In the genomic region with DNA sequence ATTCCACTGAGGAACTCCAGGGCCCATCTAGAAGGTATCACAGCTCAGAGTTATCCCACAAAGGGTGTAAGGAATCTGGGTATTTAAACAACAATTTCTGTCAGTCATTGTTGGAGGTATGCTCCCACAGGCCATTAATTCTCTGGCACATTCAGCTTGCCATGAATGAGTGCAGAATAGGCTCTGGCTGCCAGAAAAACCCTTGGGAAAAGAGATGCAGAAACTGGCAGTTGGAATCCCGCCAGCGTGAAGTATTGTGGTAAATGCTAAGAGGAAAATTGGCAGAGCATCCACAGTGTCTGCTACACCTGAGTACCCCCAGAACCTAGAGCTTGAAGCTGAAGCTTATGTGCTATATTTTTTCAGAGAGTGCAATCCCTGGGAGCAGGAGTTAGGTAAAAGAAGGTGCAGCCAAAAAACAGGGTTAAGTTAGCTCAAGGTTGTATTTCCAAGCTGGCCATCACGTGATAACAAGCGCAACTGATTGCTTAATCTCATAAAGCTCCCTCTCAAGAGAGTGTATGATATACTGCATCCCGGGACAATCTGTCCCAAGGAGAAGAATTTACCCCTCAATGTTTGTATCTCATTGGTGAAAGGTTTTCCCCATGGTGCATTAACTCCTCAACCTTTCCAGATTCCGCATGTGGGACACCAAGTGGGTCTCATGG, we compare ENCODE assay signal across 1 cellular context.
A peak's percentile ranks its signal among the peaks of the same experiment; 100 is the strongest.
TF ChIP-seq lines count a peak whose summit lies in the region.

No MANE protein-coding gene starts in this region.

TF ChIP-seq in Ishikawa, 13 proteins besides CTCF, POLR2A, EP300 and RAD21 (continued from another document):
- TF ChIP-seq, protein P1, sequence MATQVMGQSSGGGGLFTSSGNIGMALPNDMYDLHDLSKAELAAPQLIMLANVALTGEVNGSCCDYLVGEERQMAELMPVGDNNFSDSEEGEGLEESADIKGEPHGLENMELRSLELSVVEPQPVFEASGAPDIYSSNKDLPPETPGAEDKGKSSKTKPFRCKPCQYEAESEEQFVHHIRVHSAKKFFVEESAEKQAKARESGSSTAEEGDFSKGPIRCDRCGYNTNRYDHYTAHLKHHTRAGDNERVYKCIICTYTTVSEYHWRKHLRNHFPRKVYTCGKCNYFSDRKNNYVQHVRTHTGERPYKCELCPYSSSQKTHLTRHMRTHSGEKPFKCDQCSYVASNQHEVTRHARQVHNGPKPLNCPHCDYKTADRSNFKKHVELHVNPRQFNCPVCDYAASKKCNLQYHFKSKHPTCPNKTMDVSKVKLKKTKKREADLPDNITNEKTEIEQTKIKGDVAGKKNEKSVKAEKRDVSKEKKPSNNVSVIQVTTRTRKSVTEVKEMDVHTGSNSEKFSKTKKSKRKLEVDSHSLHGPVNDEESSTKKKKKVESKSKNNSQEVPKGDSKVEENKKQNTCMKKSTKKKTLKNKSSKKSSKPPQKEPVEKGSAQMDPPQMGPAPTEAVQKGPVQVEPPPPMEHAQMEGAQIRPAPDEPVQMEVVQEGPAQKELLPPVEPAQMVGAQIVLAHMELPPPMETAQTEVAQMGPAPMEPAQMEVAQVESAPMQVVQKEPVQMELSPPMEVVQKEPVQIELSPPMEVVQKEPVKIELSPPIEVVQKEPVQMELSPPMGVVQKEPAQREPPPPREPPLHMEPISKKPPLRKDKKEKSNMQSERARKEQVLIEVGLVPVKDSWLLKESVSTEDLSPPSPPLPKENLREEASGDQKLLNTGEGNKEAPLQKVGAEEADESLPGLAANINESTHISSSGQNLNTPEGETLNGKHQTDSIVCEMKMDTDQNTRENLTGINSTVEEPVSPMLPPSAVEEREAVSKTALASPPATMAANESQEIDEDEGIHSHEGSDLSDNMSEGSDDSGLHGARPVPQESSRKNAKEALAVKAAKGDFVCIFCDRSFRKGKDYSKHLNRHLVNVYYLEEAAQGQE (IDR thresholded peaks at IDR 0.05; ENCODE audit: low read depth): no peak
- TF ChIP-seq ZBTB7A (IDR thresholded peaks at IDR 0.05; ENCODE audit: low read depth): no peak
- TF ChIP-seq, protein P2, sequence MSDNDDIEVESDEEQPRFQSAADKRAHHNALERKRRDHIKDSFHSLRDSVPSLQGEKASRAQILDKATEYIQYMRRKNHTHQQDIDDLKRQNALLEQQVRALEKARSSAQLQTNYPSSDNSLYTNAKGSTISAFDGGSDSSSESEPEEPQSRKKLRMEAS (IDR thresholded peaks at IDR 0.05): peak; percentile 16; the same call in 1 of the 2 replicates
- peak; percentile 98 for TF ChIP-seq NFIC (IDR thresholded peaks at IDR 0.05)
- TF ChIP-seq TCF12 (IDR thresholded peaks at IDR 0.05; ENCODE audit: low read depth): peak; percentile 88
- TF ChIP-seq CEBPB (IDR thresholded peaks at IDR 0.05): peak; percentile 89
- peak; percentile 82 for TF ChIP-seq USF1 (IDR thresholded peaks at IDR 0.05)
- TF ChIP-seq TAF1 (IDR thresholded peaks at IDR 0.05; ENCODE audit: low read depth): no peak
- TF ChIP-seq TEAD4 (IDR thresholded peaks at IDR 0.05): peak; percentile 80
- TF ChIP-seq YY1 (IDR thresholded peaks at IDR 0.05; ENCODE audit: low read depth): no peak
- no peak for TF ChIP-seq EGR1 (IDR thresholded peaks at IDR 0.05)
